Comparison of ENCODE assay signal across 6 cellular contexts in the genomic region with DNA sequence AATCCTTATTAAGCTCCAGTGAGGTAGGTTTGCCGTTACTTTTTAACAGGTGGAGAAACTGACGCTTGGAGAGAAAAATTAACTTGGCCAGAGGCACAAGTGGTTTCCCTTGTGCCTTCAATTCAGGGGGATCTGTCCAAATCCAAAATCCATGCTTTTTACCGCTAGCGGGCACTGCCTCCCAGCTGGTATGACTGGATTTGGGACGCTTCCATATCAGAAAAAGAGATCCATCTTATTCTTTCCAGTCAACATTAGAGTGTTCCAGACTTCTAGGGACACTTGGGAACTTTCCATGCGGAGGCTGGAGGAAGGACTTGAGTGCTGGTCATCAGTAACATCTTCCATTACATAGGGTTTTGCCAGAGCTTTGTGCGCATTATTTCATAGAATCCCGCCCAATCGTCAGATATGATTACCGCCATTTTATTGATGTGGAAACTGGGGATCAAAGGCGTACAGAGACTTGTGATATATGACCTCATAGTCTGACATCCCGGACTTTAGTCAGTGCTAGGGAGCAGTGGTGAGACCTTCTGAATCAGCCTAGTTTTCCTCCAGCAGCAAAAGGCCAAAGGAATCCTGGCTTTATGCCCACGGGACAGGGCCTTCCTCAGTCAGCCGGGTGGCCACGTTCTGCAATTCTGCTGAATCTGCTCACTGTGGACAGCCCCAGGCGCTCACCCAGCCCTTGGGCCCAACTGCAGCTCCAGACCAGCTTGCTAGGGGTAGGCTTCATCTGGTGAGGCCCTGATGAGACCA. TPM values are rescaled to one million over a fixed set of nuclear protein-coding genes. Genes with fewer than 3 reads are reported as not detected.
DNase-seq lines count a peak whose midpoint lies in the region; ATAC-seq and TF ChIP-seq lines count a peak whose summit lies in the region.

No MANE protein-coding gene starts in this region.

- H3K9ac ChIP-seq in NT2/D1 (ENCODE audit: insufficient read length, low read depth): peak overlapping the region; percentile 0

- peak in 37 of 56 donors; percentile 6 to 44 (median 28) for TF ChIP-seq CTCF in dorsolateral prefrontal cortex (IDR thresholded peaks at IDR 0.05 in 54 of 56, conservative IDR thresholded peaks at IDR 0.05 in 2 of 56; ENCODE audit: low read depth in 1 of 56, partially characterized antibody in 56 of 56)

- H3K4me3 ChIP-seq in NT2/D1 (ENCODE audit: insufficient read length, low read depth): no peak overlapping the region
- peak overlapping the region in 38 of 59 donors; percentile 74 to 97 (median 88) for H3K4me3 ChIP-seq in dorsolateral prefrontal cortex

- no peaks in the 10 kb centered on the region for H3K4me1 ChIP-seq in NT2/D1 (ENCODE audit: insufficient read depth, insufficient read length)

- H3K27ac ChIP-seq in dorsolateral prefrontal cortex: peak overlapping the region in 54 of 59 donors; percentile 10 to 99 (median 96)

- DNase-seq in NT2/D1 (ENCODE audit: low read depth, low spot score) (no peak), dorsolateral prefrontal cortex (peak in 3 of 10 donors; percentile 19 to 41 (median 30)), sciatic nerve (ENCODE audit: low spot score) (peak; percentile 71)
- DNase-seq in stimulated activated naive CD4-positive, alpha-beta T cell (lab: John Stamatoyannopoulos, UW): no peak

- H3K36me3 ChIP-seq in NT2/D1 (ENCODE audit: insufficient read depth, insufficient read length, low read length): peaks cover 25% of the 10 kb centered on the region

- no peaks in the 10 kb centered on the region for H3K27me3 ChIP-seq in NT2/D1 (ENCODE audit: insufficient read depth, insufficient read length)
- H3K27me3 ChIP-seq in dorsolateral prefrontal cortex: no peaks in the 10 kb centered on the region

- H3K9me3 ChIP-seq in NT2/D1 (ENCODE audit: insufficient read depth, low read length): no peaks in the 10 kb centered on the region

- peak; percentile 35 for ATAC-seq in sciatic nerve
- no peak for ATAC-seq in GM19351 (IDR thresholded peaks at IDR 0.05; ENCODE audit: unreplicated experiment)
- no peak for ATAC-seq in GM19452 (IDR thresholded peaks at IDR 0.05; ENCODE audit: unreplicated experiment)

- intact Hi-C loops in dorsolateral prefrontal cortex (cut with DNase I) (loop anchor here (1.0 to 5.0 kb wide), 4 partner anchors 49 to 128 kb away; partner anchors contain the start of gene NDFIP1 (in 1 of the 2)), sciatic nerve (cut with DNase I) (no loop called here)

RNA-seq across cellular contexts. Expression of gene GNPDA1, which starts 1.1 kb away (rescaled TPM):
- total RNA-seq in dorsolateral prefrontal cortex (10 to 100 TPM; 20.5 to 56.1 (median 37.9) TPM), sciatic nerve (23.9 TPM)

RNA-seq across cellular contexts. Expression of gene RNF14, which starts 45.0 kb away (rescaled TPM):
- total RNA-seq in dorsolateral prefrontal cortex (100 to 1,000 TPM in 6 of 120 experiments, 10 to 100 TPM in 114; 48.7 to 113 (median 81.7) TPM), sciatic nerve (58.1 TPM)

RNA-seq across cellular contexts. Expression of gene PCDH12, which starts 55.9 kb away (rescaled TPM):
- total RNA-seq in dorsolateral prefrontal cortex (1 to 10 TPM in 71 of 120 experiments, under 1 TPM in 49; 0.25 to 6.7 (median 1.1) TPM), sciatic nerve (7.0 TPM)
